In the genomic region with DNA sequence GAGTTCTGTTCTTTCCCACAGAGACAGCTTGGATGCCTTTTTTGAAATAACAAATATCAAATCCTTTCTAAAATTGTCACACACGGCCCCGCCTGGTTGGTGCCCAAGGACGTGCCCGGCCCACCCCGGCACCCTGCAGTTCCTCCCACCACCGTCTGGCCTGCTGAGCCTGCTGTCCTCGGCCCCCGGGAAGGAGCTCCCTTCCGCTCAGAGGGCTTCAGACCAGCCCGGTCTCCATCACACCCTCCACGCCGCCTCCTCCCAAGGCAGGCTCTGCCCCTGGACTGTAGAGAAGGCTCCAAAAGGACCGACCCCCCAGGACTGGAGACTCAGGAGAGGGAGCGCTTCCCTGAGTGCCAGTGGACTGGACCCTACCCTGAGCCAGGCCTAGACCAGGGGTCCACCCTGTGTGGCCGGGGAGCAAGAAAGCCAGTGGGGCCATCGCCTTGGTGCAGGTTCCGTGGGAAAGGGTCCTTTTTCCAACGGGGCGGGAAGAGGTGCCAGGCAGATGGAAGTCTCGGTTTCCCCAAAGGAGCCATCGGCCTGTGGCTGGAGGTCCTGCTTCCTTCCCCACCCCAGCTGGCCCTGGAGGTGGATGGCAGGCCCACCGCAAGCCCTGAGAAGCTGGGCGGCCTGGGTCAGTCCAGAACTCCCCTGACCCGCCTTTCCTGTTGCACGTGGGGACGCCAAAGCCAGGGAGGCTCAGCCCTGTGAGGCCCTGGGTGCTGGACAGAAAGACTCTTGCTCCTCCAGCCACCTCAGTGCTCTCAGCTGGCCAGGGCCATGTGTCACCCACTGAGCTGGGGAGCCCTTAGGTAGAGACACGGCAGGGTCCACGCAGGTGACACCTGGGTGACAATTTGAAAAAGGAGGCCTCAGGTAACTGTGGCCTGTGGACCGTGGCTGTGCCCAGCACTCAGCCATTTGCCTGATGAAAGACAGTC, we compare ENCODE assay signal across 21 cellular contexts.
DNase-seq lines count a peak whose midpoint lies in the region; ATAC-seq and TF ChIP-seq lines count a peak whose summit lies in the region.
"Had no signal": no experiment of that assay in that cellular context is flagged by ENCODE, and none has a peak within 500 bp of the region (broad histone marks: within the 10 kb centered on the region; RNA-seq: fewer than 3 reads in every experiment).

No MANE protein-coding gene starts in this region.

- no peak overlapping the region for H3K4me3 Mint-ChIP-seq in natural killer cell treated with Interleukin-12 subunit alpha and Interleukin-12 subunit beta and Interleukin-15 and Interleukin-18, amount 100 ng/mL, for 72 hours
- H3K4me3 Mint-ChIP-seq in natural killer cell, result no peak overlapping the region
- H3K4me3 Mint-ChIP-seq: activated naive CD4-positive, alpha-beta T cell treated with anti-CD3 and anti-CD28 coated beads for 36 hours; brain; CD4-positive, alpha-beta memory T cell had no signal

- no peak overlapping the region for H3K4me2 ChIP-seq in mesendoderm (ENCODE audit: low read length)
- H3K4me2 ChIP-seq: SK-N-SH, smooth muscle cell had no signal

- no peak overlapping the region for H3K23ac ChIP-seq in mesendoderm (ENCODE audit: low read length)

- H3K36me3 Mint-ChIP-seq in natural killer cell treated with Interleukin-12 subunit alpha and Interleukin-12 subunit beta and Interleukin-15 and Interleukin-18, amount 100 ng/mL, for 72 hours, result no peaks in the 10 kb centered on the region
- H3K36me3 Mint-ChIP-seq in natural killer cell, result no peaks in the 10 kb centered on the region
- H3K36me3 Mint-ChIP-seq: brain had no signal

- H3K9me3 Mint-ChIP-seq in natural killer cell treated with Interleukin-12 subunit alpha and Interleukin-12 subunit beta and Interleukin-15 and Interleukin-18, amount 100 ng/mL, for 72 hours, result no peaks in the 10 kb centered on the region
- H3K9me3 Mint-ChIP-seq in natural killer cell, result no peaks in the 10 kb centered on the region
- H3K9me3 Mint-ChIP-seq: activated naive CD4-positive, alpha-beta T cell treated with anti-CD3 and anti-CD28 coated beads for 36 hours had no signal

- no peak overlapping the region for H3K4ac ChIP-seq in mesendoderm (ENCODE audit: low read depth, low read length)

- no peak overlapping the region for H2AK5ac ChIP-seq in mesendoderm (ENCODE audit: low read length)

- ATAC-seq in natural killer cell treated with Interleukin-12 subunit alpha and Interleukin-12 subunit beta and Interleukin-15 and Interleukin-18, amount 100 ng/mL, for 72 hours, result no peak
- no peak for ATAC-seq in natural killer cell

- H2BK5ac ChIP-seq in mesendoderm (ENCODE audit: low read length), result no peak overlapping the region

- no peak overlapping the region for H3K18ac ChIP-seq in mesendoderm (ENCODE audit: low read length)

- no peak overlapping the region for H3K9ac ChIP-seq in rectal smooth muscle tissue (ENCODE audit: low read length)
- no peak overlapping the region for H3K9ac ChIP-seq in mesendoderm (ENCODE audit: low read length)
- H3K9ac ChIP-seq: SK-N-SH had no signal

- H3K79me2 ChIP-seq in mesendoderm (ENCODE audit: control insufficient read depth, insufficient read depth, low read length), result no peaks in the 10 kb centered on the region

- no peak overlapping the region for H4K5ac ChIP-seq in mesendoderm (ENCODE audit: low read length)

- H3K79me1 ChIP-seq in mesendoderm (ENCODE audit: low read length), result no peaks in the 10 kb centered on the region

- TF ChIP-seq CTCF in natural killer cell (IDR thresholded peaks at IDR 0.05) (no peak), left ventricle myocardium inferior (IDR thresholded peaks at IDR 0.05; ENCODE audit: borderline replicate concordance) (no peak)

- H3K27me3 ChIP-seq in left ventricle myocardium inferior (ENCODE audit: low read depth) (no peaks in the 10 kb centered on the region), rectal smooth muscle tissue (ENCODE audit: control insufficient read depth, insufficient read depth, low read length) (no peaks in the 10 kb centered on the region), mesendoderm (ENCODE audit: insufficient read depth, low read length, poor library complexity) (no peaks in the 10 kb centered on the region)
- H3K27me3 ChIP-seq: dorsolateral prefrontal cortex had no signal

- intact Hi-C loops in natural killer cell (cut with micrococcal nuclease), result no loop called here
- intact Hi-C loops in left ventricle myocardium inferior (cut with micrococcal nuclease), result no loop called here

- H3K27ac ChIP-seq in left ventricle myocardium inferior (replicated peaks) (peak overlapping the region; percentile 98), rectal smooth muscle tissue (ENCODE audit: low read depth, low read length) (peak overlapping the region; percentile 3), mesendoderm (ENCODE audit: low read depth, low read length) (no peak overlapping the region)

- H4K8ac ChIP-seq in mesendoderm (ENCODE audit: low read depth, low read length), result no peak overlapping the region

- H3K56ac ChIP-seq in mesendoderm (ENCODE audit: low read length), result no peak overlapping the region

- peaks cover 75% of the 10 kb centered on the region for H3K4me1 ChIP-seq in left ventricle myocardium inferior
- peaks cover 36% of the 10 kb centered on the region for H3K4me1 ChIP-seq in rectal smooth muscle tissue (ENCODE audit: control insufficient read depth, insufficient read depth, low read length)
- no peaks in the 10 kb centered on the region for H3K4me1 ChIP-seq in mesendoderm (ENCODE audit: control insufficient read depth, low read depth, low read length)

- H3K4me3 ChIP-seq in left ventricle myocardium inferior (no peak overlapping the region), rectal smooth muscle tissue (ENCODE audit: low read length) (no peak overlapping the region), mesendoderm (ENCODE audit: low read length) (no peak overlapping the region)
- H3K4me3 ChIP-seq: dorsolateral prefrontal cortex, smooth muscle cell had no signal

- no peak overlapping the region for H2BK15ac ChIP-seq in mesendoderm (replicated peaks; ENCODE audit: low read depth)

- no peaks in the 10 kb centered on the region for H3K4me1 Mint-ChIP-seq in natural killer cell treated with Interleukin-12 subunit alpha and Interleukin-12 subunit beta and Interleukin-15 and Interleukin-18, amount 100 ng/mL, for 72 hours (ENCODE audit: low read depth in 2 of 2)
- H3K4me1 Mint-ChIP-seq in natural killer cell, result no peaks in the 10 kb centered on the region

- peaks cover 0 to 8% of the 10 kb centered on the region in 2 donors for H3K27me3 Mint-ChIP-seq in natural killer cell treated with Interleukin-12 subunit alpha and Interleukin-12 subunit beta and Interleukin-15 and Interleukin-18, amount 100 ng/mL, for 72 hours
- H3K27me3 Mint-ChIP-seq in natural killer cell (ENCODE audit: low read depth in 2 of 2), result peaks cover 0 to 5% of the 10 kb centered on the region in 2 donors
- H3K27me3 Mint-ChIP-seq: brain had no signal

- peaks cover 3% of the 10 kb centered on the region for H3K9me3 ChIP-seq in left ventricle myocardium inferior (replicated peaks)
- H3K9me3 ChIP-seq: SK-N-SH had no signal

- H3K36me3 ChIP-seq in left ventricle myocardium inferior, result no peaks in the 10 kb centered on the region
- no peaks in the 10 kb centered on the region for H3K36me3 ChIP-seq in rectal smooth muscle tissue (ENCODE audit: control insufficient read depth, insufficient read depth, low read length)
- no peaks in the 10 kb centered on the region for H3K36me3 ChIP-seq in mesendoderm (ENCODE audit: control insufficient read depth, insufficient read depth, low read length)

- no CpG with 5 or more reads among the region's 29 CpGs for whole genome bisulfite sequencing in mesendoderm (ENCODE audit: extremely low coverage, insufficient coverage, low lambda C conversion rate)

- no peak overlapping the region for H2BK120ac ChIP-seq in mesendoderm (ENCODE audit: low read depth, low read length)

- DNase-seq in natural killer cell treated with Interleukin-12 subunit alpha and Interleukin-12 subunit beta and Interleukin-15 and Interleukin-18, amount 100 ng/mL, for 72 hours (ENCODE audit: low spot score), result peak; percentile 56
- no peak for DNase-seq in natural killer cell
- DNase-seq in left ventricle myocardium inferior, result peak; percentile 20
- DNase-seq in mesendoderm, result no peak
- no peak for DNase-seq in GOT3 (lab: John Stamatoyannopoulos, UW)
- DNase-seq in ecto neural progenitor cell (ENCODE audit: low spot score), result no peak
- DNase-seq in NCI-H446 treated with DMSO at 0.1 percent for 48 hours (lab: John Stamatoyannopoulos, UW), result no peak
- DNase-seq: activated naive CD4-positive, alpha-beta T cell treated with anti-CD3 and anti-CD28 coated beads for 36 hours; CD4-positive, alpha-beta memory T cell; head of caudate nucleus; KG1; midbrain; NCI-H1092 treated with DMSO at 0.1 percent for 48 hours; occipital lobe; SK-N-SH; T1000; trophoblast cell had no signal

- H3K27ac Mint-ChIP-seq in natural killer cell treated with Interleukin-12 subunit alpha and Interleukin-12 subunit beta and Interleukin-15 and Interleukin-18, amount 100 ng/mL, for 72 hours, result no peak overlapping the region
- no peak overlapping the region for H3K27ac Mint-ChIP-seq in natural killer cell
- H3K27ac Mint-ChIP-seq: activated naive CD4-positive, alpha-beta T cell treated with anti-CD3 and anti-CD28 coated beads for 36 hours; brain; CD4-positive, alpha-beta memory T cell had no signal

Comparison
In these comparisons a context has a peak if more than half of its experiments do, and no peak if none do; other contexts are left out.
1. DNase-seq: peak in natural killer cell treated with Interleukin-12 subunit alpha and Interleukin-12 subunit beta and Interleukin-15 and Interleukin-18, amount 100 ng/mL, for 72 hours (single experiment) and left ventricle myocardium inferior (single experiment); none in natural killer cell (single experiment), mesendoderm (single experiment), GOT3 (single experiment), ecto neural progenitor cell (single experiment) and NCI-H446 treated with DMSO at 0.1 percent for 48 hours (single experiment).